Comparison of ENCODE assay signal across 19 cellular contexts in the genomic region with DNA sequence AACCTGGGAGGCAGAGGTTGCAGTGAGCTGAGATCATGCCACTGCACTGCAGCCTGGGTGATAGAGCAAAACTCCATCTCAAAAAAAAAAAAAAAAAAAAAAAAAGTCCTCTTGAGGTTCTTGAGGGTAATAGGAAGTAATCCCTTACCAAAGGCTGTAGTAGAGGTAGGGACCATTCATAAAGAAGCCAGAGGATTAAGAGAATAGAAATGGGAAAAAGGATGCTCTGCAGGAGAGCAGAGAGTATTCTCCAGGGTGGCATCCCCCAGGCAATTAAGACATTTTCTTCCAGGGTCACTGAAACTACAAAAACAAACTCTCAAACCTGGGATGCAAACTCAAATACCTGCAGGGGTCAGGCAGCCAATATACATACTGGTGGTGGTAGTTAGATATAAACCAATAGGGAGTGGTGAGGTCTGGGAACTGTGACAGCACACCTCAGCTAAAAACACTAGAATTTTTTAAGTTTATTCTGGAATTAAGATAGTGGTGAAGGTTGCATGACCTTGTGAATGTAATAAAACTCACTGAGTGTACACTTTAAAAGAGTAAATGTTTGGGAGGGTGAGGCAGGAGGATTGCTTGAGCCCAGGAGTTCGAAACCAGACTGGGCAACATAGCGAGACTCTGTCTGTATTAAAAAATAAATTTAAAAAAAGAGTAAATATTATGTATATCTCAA.
"Had no signal": no experiment of that assay in that cellular context is flagged by ENCODE, and none has a peak within 500 bp of the region (broad histone marks: within the 10 kb centered on the region; RNA-seq: fewer than 3 reads in every experiment).

No MANE protein-coding gene starts in this region.

- DNase-seq: activated CD4-positive, alpha-beta T cell treated with anti-CD3 and anti-CD28 coated beads for 36 hours; activated CD4-positive, alpha-beta T cell treated with anti-CD3 and anti-CD28 coated beads, Interleukin-2, amount 50 U/mL, for 48 hours; activated effector memory CD4-positive, alpha-beta T cell treated with anti-CD3 and anti-CD28 coated beads, Interleukin-2, amount 50 U/mL, for 16 hours; activated naive CD4-positive, alpha-beta T cell treated with anti-CD3 and anti-CD28 coated beads, Interleukin-2, amount 10 ng/mL, durations not matched to agents 7 days and 5 days; activated T-cell treated with anti-CD3 and anti-CD28 coated beads, Interleukin-2, amount 50 U/mL, for 72 hours; amygdala; foreskin keratinocyte; naive B cell; occipital lobe; retina; sigmoid colon; stimulated activated CD4-positive, alpha-beta T cell treated with anti-CD3 and anti-CD28 coated beads, Interleukin-4, amount 100 ng/mL, for 1 hour; stimulated activated naive CD4-positive, alpha-beta T cell; T-cell; upper lobe of left lung had no signal

- H3K36me3 ChIP-seq: sigmoid colon, thoracic aorta, upper lobe of left lung had no signal

- H3K36me3 Mint-ChIP-seq: memory B cell, naive B cell, T-cell had no signal

- H3K4me1 ChIP-seq: foreskin keratinocyte had no signal

- H3K9me3 ChIP-seq: sigmoid colon, thoracic aorta, upper lobe of left lung had no signal

- H3K4me1 Mint-ChIP-seq: activated naive CD4-positive, alpha-beta T cell treated with anti-CD3 and anti-CD28 coated beads, Interleukin-2, amount 10 ng/mL, durations not matched to agents 7 days and 5 days; memory B cell; naive B cell; T-cell had no signal

- H3K27ac Mint-ChIP-seq: activated CD4-positive, alpha-beta T cell treated with anti-CD3 and anti-CD28 coated beads for 36 hours; activated naive CD4-positive, alpha-beta T cell treated with anti-CD3 and anti-CD28 coated beads, Interleukin-2, amount 10 ng/mL, durations not matched to agents 7 days and 5 days; activated T-cell treated with anti-CD3 and anti-CD28 coated beads, Interleukin-2, amount 50 U/mL, for 72 hours; memory B cell; progenitor cell of endocrine pancreas; T-cell; T-helper 2 cell treated with Interferon-gamma antibody and Interleukin-4, amounts not matched to agents 5 μg/mL and 100 μg/mL, for 36 hours had no signal

- ATAC-seq: activated CD4-positive, alpha-beta T cell treated with anti-CD3 and anti-CD28 coated beads for 36 hours; activated T-cell treated with anti-CD3 and anti-CD28 coated beads, Interleukin-2, amount 50 U/mL, for 72 hours; foreskin keratinocyte; T-cell had no signal

- H3K27me3 Mint-ChIP-seq: activated CD4-positive, alpha-beta T cell treated with anti-CD3 and anti-CD28 coated beads for 36 hours; activated naive CD4-positive, alpha-beta T cell treated with anti-CD3 and anti-CD28 coated beads, Interleukin-2, amount 10 ng/mL, durations not matched to agents 7 days and 5 days; progenitor cell of endocrine pancreas; T-cell had no signal

- H3K9me3 Mint-ChIP-seq: memory B cell had no signal

- H3K4me3 ChIP-seq: sigmoid colon, thoracic aorta, upper lobe of left lung had no signal

- H3K4me3 Mint-ChIP-seq: activated CD4-positive, alpha-beta T cell treated with anti-CD3 and anti-CD28 coated beads for 36 hours; activated naive CD4-positive, alpha-beta T cell treated with anti-CD3 and anti-CD28 coated beads, Interleukin-2, amount 10 ng/mL, durations not matched to agents 7 days and 5 days; activated T-cell treated with anti-CD3 and anti-CD28 coated beads, Interleukin-2, amount 50 U/mL, for 72 hours; memory B cell; naive B cell; T-cell; T-helper 2 cell treated with Interferon-gamma antibody and Interleukin-4, amounts not matched to agents 5 μg/mL and 100 μg/mL, for 36 hours had no signal

- H3K27me3 ChIP-seq: foreskin keratinocyte, sigmoid colon, upper lobe of left lung had no signal

- H3K27ac ChIP-seq: foreskin keratinocyte, sigmoid colon, thoracic aorta, upper lobe of left lung had no signal
